Comparison of ENCODE assay signal across 8 cellular contexts in genomic region chr11:120343429-120343828, GRCh38. TPM values are rescaled to one million over a fixed set of nuclear protein-coding genes. Genes with fewer than 3 reads are reported as not detected.
A peak's percentile ranks its signal among the peaks of the same experiment; 100 is the strongest.
DNase-seq lines count a peak whose midpoint lies in the region; ATAC-seq and TF ChIP-seq lines count a peak whose summit lies in the region.

No MANE protein-coding gene starts in this region.

- no peak for DNase-seq in epithelial cell of prostate (ENCODE audit: low read depth, low spot score)
- no peak for DNase-seq in COR-L47 (lab: John Stamatoyannopoulos, UW)
- no peak for DNase-seq in chondrocyte (ENCODE audit: low spot score)
- DNase-seq in NCI-H2171 treated with DMSO at 0.1 percent for 48 hours (lab: John Stamatoyannopoulos, UW), result no peak
- DNase-seq in hippocampal formation (lab: John Stamatoyannopoulos, UW), result no peak

- no peaks in the 10 kb centered on the region for H3K27me3 Mint-ChIP-seq in chondrocyte (ENCODE audit: low read depth)

- peaks cover 7% of the 10 kb centered on the region; the same call in 1 of the 2 replicates for H3F3A ChIP-seq in DOHH2 (ENCODE audit: control insufficient read depth, insufficient read depth)

- H3K9me3 ChIP-seq in DOHH2 (ENCODE audit: control insufficient read depth, insufficient read depth, low read length), result peaks cover 5% of the 10 kb centered on the region; the same call in 1 of the 2 replicates

- peak; percentile 46 for ATAC-seq in GM19452 (IDR thresholded peaks at IDR 0.05; ENCODE audit: unreplicated experiment)
- ATAC-seq in HG03432 (IDR thresholded peaks at IDR 0.05; ENCODE audit: unreplicated experiment), result peak; percentile 56

- peaks cover 37% of the 10 kb centered on the region for H4K20me1 ChIP-seq in DOHH2 (ENCODE audit: control insufficient read depth, insufficient read depth, low read depth, low read length)

- H3K4me1 ChIP-seq in DOHH2 (ENCODE audit: control insufficient read depth, low read length), result peaks cover 27% of the 10 kb centered on the region

- peaks cover 71% of the 10 kb centered on the region for H3K4me1 Mint-ChIP-seq in chondrocyte (ENCODE audit: low read depth)

- TF ChIP-seq CTCF in DOHH2 (IDR thresholded peaks at IDR 0.05; ENCODE audit: low read depth, low read length, poor library complexity, severe bottlenecking), result no peak
- TF ChIP-seq CTCF in chondrocyte (IDR thresholded peaks at IDR 0.05), result no peak

- H3K27ac ChIP-seq in DOHH2 (ENCODE audit: low read depth, low read length) (no peak overlapping the region), epithelial cell of prostate (peak overlapping the region; percentile 91)

- H3K9me2 ChIP-seq in DOHH2 (replicated peaks; ENCODE audit: control insufficient read depth, low read length), result no peaks in the 10 kb centered on the region

- peaks cover 56% of the 10 kb centered on the region for H3K27me3 ChIP-seq in DOHH2 (ENCODE audit: control insufficient read depth, low read length)

- H3K4me3 ChIP-seq in DOHH2 (ENCODE audit: low read length), result peak overlapping the region; percentile 7; the same call in 1 of the 2 replicates

- no peaks in the 10 kb centered on the region for H3K36me3 ChIP-seq in DOHH2 (ENCODE audit: control insufficient read depth, low read length)

- peak overlapping the region; percentile 57 for H3K4me2 ChIP-seq in DOHH2 (ENCODE audit: low read length)

- H3K79me2 ChIP-seq in DOHH2 (ENCODE audit: control insufficient read depth, low read length), result peaks cover 61% of the 10 kb centered on the region

- H3K27ac Mint-ChIP-seq in chondrocyte (ENCODE audit: unreplicated experiment), result no peak overlapping the region

- no peaks in the 10 kb centered on the region for H3K36me3 Mint-ChIP-seq in chondrocyte (ENCODE audit: low read depth)

- H3K9me3 Mint-ChIP-seq in chondrocyte (ENCODE audit: low read depth), result no peaks in the 10 kb centered on the region

- no peak overlapping the region for H3K4me3 Mint-ChIP-seq in chondrocyte (ENCODE audit: unreplicated experiment)

RNA-seq across cellular contexts. Expression of gene ARHGEF12, which starts 7.2 kb away (rescaled TPM):
- total RNA-seq in chondrocyte, result 71.9 to 93.3 TPM (median 74.2 TPM) in 3 replicates

RNA-seq across cellular contexts. Expression of gene TLCD5, which starts 18.3 kb away (rescaled TPM):
- 8.8 to 10.5 TPM (median 9.8 TPM) in 3 replicates for total RNA-seq in chondrocyte
